Comparison of ENCODE assay signal across 8 cellular contexts in genomic region chr2:177239934-177240600, GRCh38. TPM values are rescaled to one million over a fixed set of nuclear protein-coding genes. Genes with fewer than 3 reads are reported as not detected.
DNase-seq lines count a peak whose midpoint lies in the region; ATAC-seq and TF ChIP-seq lines count a peak whose summit lies in the region.

No MANE protein-coding gene starts in this region.

- no peak for TF ChIP-seq CTCF in MCF 10A (IDR thresholded peaks at IDR 0.05; ENCODE audit: unreplicated experiment)
- no peak for TF ChIP-seq CTCF in testis (IDR thresholded peaks at IDR 0.05)

- CTCF ChIA-PET in MCF 10A (lab: Yijun Ruan, JAX): interaction anchor here (0.5 to 3.8 kb wide), 9 partner anchors 21 to 1435 kb away, joined by 3 to 29 read pairs (median 4); partner anchors contain the start of gene NFE2L2

- BruUV-seq in MCF 10A (replicated peaks; lab: Mats Ljungman, UMichigan): no TSS peak

- no peaks in the 10 kb centered on the region for H3K36me3 ChIP-seq in testis (ENCODE audit: low read depth, missing control alignments)

- no peaks in the 10 kb centered on the region for H3K27me3 Mint-ChIP-seq in activated T-cell treated with anti-CD3 and anti-CD28 coated beads, Interleukin-2, amount 50 U/mL, for 4 hours (ENCODE audit: low read depth)
- no peaks in the 10 kb centered on the region for H3K27me3 Mint-ChIP-seq in MCF 10A (ENCODE audit: insufficient read depth, unreplicated experiment)

- intact Hi-C loops in MCF 10A (cut with micrococcal nuclease): no loop called here
- intact Hi-C loops in testis (cut with DNase I; ENCODE audit: low total_unique reads): no loop called here

- peak overlapping the region; percentile 46 for H3K4me3 Mint-ChIP-seq in activated T-cell treated with anti-CD3 and anti-CD28 coated beads, Interleukin-2, amount 50 U/mL, for 4 hours
- H3K4me3 Mint-ChIP-seq in MCF 10A (ENCODE audit: unreplicated experiment): peak overlapping the region; percentile 30

- H3K36me3 Mint-ChIP-seq in activated T-cell treated with anti-CD3 and anti-CD28 coated beads, Interleukin-2, amount 50 U/mL, for 4 hours (ENCODE audit: insufficient read depth): peaks cover 31% of the 10 kb centered on the region
- peaks cover 56% of the 10 kb centered on the region for H3K36me3 Mint-ChIP-seq in MCF 10A (ENCODE audit: insufficient read depth, unreplicated experiment)

- TF ChIP-seq POLR2A in testis (IDR thresholded peaks at IDR 0.05): no peak

- peak; percentile 74 to 76 for ATAC-seq in activated T-cell treated with anti-CD3 and anti-CD28 coated beads, Interleukin-2, amount 50 U/mL, for 4 hours
- ATAC-seq in HG02885 (IDR thresholded peaks at IDR 0.05; ENCODE audit: poor library complexity, unreplicated experiment) (peak; percentile 70), left lobe of liver (peak; percentile 63)

- peaks cover 69% of the 10 kb centered on the region for H3K4me1 ChIP-seq in testis

- WGBS in testis, 2 donors: 25 to 35% methylated on average over 5 of the region's 5 CpGs

- H3K27ac ChIP-seq in testis: peak overlapping the region; percentile 81 to 85

- H3K27me3 ChIP-seq in testis: no peaks in the 10 kb centered on the region

- H3K4me3 ChIP-seq in testis: no peak overlapping the region

- no peaks in the 10 kb centered on the region for H3K9me3 Mint-ChIP-seq in activated T-cell treated with anti-CD3 and anti-CD28 coated beads, Interleukin-2, amount 50 U/mL, for 4 hours
- no peaks in the 10 kb centered on the region for H3K9me3 Mint-ChIP-seq in MCF 10A (ENCODE audit: unreplicated experiment)

- H3K4me1 Mint-ChIP-seq in activated T-cell treated with anti-CD3 and anti-CD28 coated beads, Interleukin-2, amount 50 U/mL, for 4 hours (ENCODE audit: low read depth): peaks cover 77% of the 10 kb centered on the region
- peaks cover 53% of the 10 kb centered on the region for H3K4me1 Mint-ChIP-seq in MCF 10A (ENCODE audit: insufficient read depth, unreplicated experiment)

- peak overlapping the region; percentile 97 for H3K27ac Mint-ChIP-seq in MCF 10A (ENCODE audit: low read depth, unreplicated experiment)

- no peak for DNase-seq in activated T-cell treated with anti-CD3 and anti-CD28 coated beads, Interleukin-2, amount 50 U/mL, for 4 hours
- DNase-seq in activated T-cell treated with anti-CD3 and anti-CD28 coated beads, Interleukin-2, amount 50 U/mL, for 48 hours: no peak
- DNase-seq in NOMO-1 treated with DMSO at 0.1 percent for 48 hours (lab: John Stamatoyannopoulos, UW; ENCODE audit: unreplicated experiment) (peak; percentile 100), MCF 10A (ENCODE audit: unreplicated experiment) (peak; percentile 28), left lobe of liver (ENCODE audit: low spot score) (no peak), testis (peak; percentile 54)
- no peak for DNase-seq in activated CD4-positive, alpha-beta T cell treated with anti-CD3 and anti-CD28 coated beads, Interleukin-2, amount 50 U/mL, for 48 hours

- no peaks in the 10 kb centered on the region for H3K9me3 ChIP-seq in testis

- POLR2A ChIA-PET in MCF 10A (lab: Yijun Ruan, JAX): interaction anchor here (0.5 to 6.0 kb wide), 13 partner anchors 12 to 154 kb away, joined by 3 to 68 read pairs (median 5); partner anchors contain the start of genes HNRNPA3 and NFE2L2

RNA-seq across cellular contexts. Expression of gene NFE2L2, which starts 24.5 kb away (rescaled TPM):
- total RNA-seq in activated T-cell treated with anti-CD3 and anti-CD28 coated beads, Interleukin-2, amount 50 U/mL, for 4 hours: 10 to 100 TPM; 58.5 to 62.4 (median 60.5) TPM
- 135 and 180 TPM in 2 replicates for total RNA-seq in MCF 10A (2022)
- total RNA-seq in left lobe of liver: 29.2 TPM
- total RNA-seq in testis: 100 to 1,000 TPM; 126 to 132 TPM
- polyA plus RNA-seq in testis (ENCODE audit: insufficient read depth, low read depth, low replicate concordance): 72.7 TPM

RNA-seq across cellular contexts. Expression of gene HNRNPA3, which starts 27.5 kb away (rescaled TPM):
- 100 to 1,000 TPM; 292 to 332 (median 316) TPM for total RNA-seq in activated T-cell treated with anti-CD3 and anti-CD28 coated beads, Interleukin-2, amount 50 U/mL, for 4 hours
- 142 and 179 TPM in 2 replicates for total RNA-seq in MCF 10A (2022)
- total RNA-seq in left lobe of liver: 55.1 TPM
- total RNA-seq in testis: 100 to 1,000 TPM in 1 of 2 donors, 10 to 100 TPM in 1; 81.3 to 103 TPM
- 284 TPM for polyA plus RNA-seq in testis (ENCODE audit: insufficient read depth, low read depth, low replicate concordance)

Comparison
In these comparisons a context has a peak if more than half of its experiments do, and no peak if none do; other contexts are left out.
1. DNase-seq: peak in NOMO-1 treated with DMSO at 0.1 percent for 48 hours (single experiment), MCF 10A (single experiment) and testis (single experiment); none in activated T-cell treated with anti-CD3 and anti-CD28 coated beads, Interleukin-2, amount 50 U/mL, for 4 hours (single experiment), activated T-cell treated with anti-CD3 and anti-CD28 coated beads, Interleukin-2, amount 50 U/mL, for 48 hours (0 of 2), left lobe of liver (single experiment) and activated CD4-positive, alpha-beta T cell treated with anti-CD3 and anti-CD28 coated beads, Interleukin-2, amount 50 U/mL, for 48 hours (0 of 2).
2. Peak in every context shown above with its lines, with median percentiles within 50 percentile points of each other: ATAC-seq.